ENCODE assay signal across 13 cellular contexts in the genomic region with DNA sequence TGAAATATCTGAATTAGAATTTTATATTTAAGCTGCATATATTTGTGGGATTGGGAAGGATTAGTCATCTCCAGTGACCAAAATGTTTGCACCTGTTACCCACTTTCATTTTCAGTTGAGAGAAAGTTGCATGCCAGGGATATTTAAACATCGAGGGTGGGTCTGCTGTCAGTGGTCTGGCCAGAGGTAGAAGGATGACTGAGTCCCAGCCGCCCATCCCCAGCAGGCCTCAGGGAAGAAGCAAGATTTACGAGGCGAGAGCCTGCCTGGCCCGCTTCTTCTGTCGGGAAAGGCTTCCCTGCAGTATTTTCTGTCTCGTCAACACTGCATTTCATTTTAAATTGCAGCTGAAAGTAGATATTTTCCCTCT. TPM values are rescaled to one million over a fixed set of nuclear protein-coding genes. Genes with fewer than 3 reads are reported as not detected.
A peak's percentile ranks its signal among the peaks of the same experiment; 100 is the strongest.
DNase-seq lines count a peak whose midpoint lies in the region; ATAC-seq lines count a peak whose summit lies in the region.
"Had no signal": no experiment of that assay in that cellular context is flagged by ENCODE, and none has a peak within 500 bp of the region (broad histone marks: within the 10 kb centered on the region; RNA-seq: fewer than 3 reads in every experiment).

No MANE protein-coding gene starts in this region.

- peaks cover 51% of the 10 kb centered on the region for H3K4me1 Mint-ChIP-seq in activated T-cell treated with anti-CD3 and anti-CD28 coated beads, Interleukin-2, amount 50 U/mL, for 4 hours (ENCODE audit: low read depth)
- peaks cover 45% of the 10 kb centered on the region for H3K4me1 Mint-ChIP-seq in stimulated activated memory B cell treated with anti-CD40 and anti-IgM and Interleukin-4, amounts not matched to agents 10 μg/mL and 1 μg/mL and 100 μg/mL, for 72 hours

- H3K36me3 ChIP-seq in iPS-15b (ENCODE audit: control insufficient read depth, insufficient read depth, low read length), result no peaks in the 10 kb centered on the region

- H3K4me1 ChIP-seq in iPS-15b (ENCODE audit: control insufficient read depth, insufficient read depth, low read length), result peaks cover 11% of the 10 kb centered on the region

- H3K9ac ChIP-seq in iPS-15b (ENCODE audit: low read depth, low read length), result no peak overlapping the region

- H3K27me3 ChIP-seq in iPS-15b (ENCODE audit: control insufficient read depth, insufficient read depth, low read length), result peaks cover 27% of the 10 kb centered on the region

- no peak for ATAC-seq in activated T-cell treated with anti-CD3 and anti-CD28 coated beads, Interleukin-2, amount 50 U/mL, for 4 hours
- ATAC-seq in stimulated activated memory B cell treated with anti-CD40 and anti-IgM and Interleukin-4, amounts not matched to agents 10 μg/mL and 1 μg/mL and 100 μg/mL, for 72 hours, result no peak
- ATAC-seq: activated CD4-positive, alpha-beta T cell treated with anti-CD3 and anti-CD28 coated beads for 36 hours had no signal

- peak overlapping the region; percentile 69 for H3K4me3 ChIP-seq in iPS-15b (ENCODE audit: low read depth, low read length)

- H3K27me3 Mint-ChIP-seq in activated T-cell treated with anti-CD3 and anti-CD28 coated beads, Interleukin-2, amount 50 U/mL, for 4 hours (ENCODE audit: low read depth), result peaks cover 2% of the 10 kb centered on the region
- peaks cover 38% of the 10 kb centered on the region for H3K27me3 Mint-ChIP-seq in stimulated activated memory B cell treated with anti-CD40 and anti-IgM and Interleukin-4, amounts not matched to agents 10 μg/mL and 1 μg/mL and 100 μg/mL, for 72 hours

- no peaks in the 10 kb centered on the region for H3K9me3 Mint-ChIP-seq in activated T-cell treated with anti-CD3 and anti-CD28 coated beads, Interleukin-2, amount 50 U/mL, for 4 hours
- H3K9me3 Mint-ChIP-seq in stimulated activated memory B cell treated with anti-CD40 and anti-IgM and Interleukin-4, amounts not matched to agents 10 μg/mL and 1 μg/mL and 100 μg/mL, for 72 hours, result no peaks in the 10 kb centered on the region

- no peak for DNase-seq in activated T-cell treated with anti-CD3 and anti-CD28 coated beads, Interleukin-2, amount 50 U/mL, for 4 hours
- DNase-seq in activated T-cell treated with anti-CD3 and anti-CD28 coated beads, Interleukin-2, amount 50 U/mL, for 1 hour, result no peak
- DNase-seq in RPMI7951 (ENCODE audit: low read depth), result peak; percentile 24
- no peak for DNase-seq in substantia nigra (lab: John Stamatoyannopoulos, UW)
- DNase-seq in NCI-H2107 treated with DMSO at 0.1 percent for 48 hours (lab: John Stamatoyannopoulos, UW; ENCODE audit: unreplicated experiment), result no peak
- no peak for DNase-seq in NCI-H187 (lab: John Stamatoyannopoulos, UW)
- DNase-seq: left ventricle myocardium superior, NCI-H1105 treated with DMSO at 0.1 percent for 48 hours, NCI-H226, trophoblast cell had no signal

- no peaks in the 10 kb centered on the region for H3K9me3 ChIP-seq in iPS-15b (ENCODE audit: control insufficient read depth, insufficient read depth, low read length)

- H3K27ac Mint-ChIP-seq in stimulated activated memory B cell treated with anti-CD40 and anti-IgM and Interleukin-4, amounts not matched to agents 10 μg/mL and 1 μg/mL and 100 μg/mL, for 72 hours, result no peak overlapping the region

- peak overlapping the region; percentile 67 for H3K4me3 Mint-ChIP-seq in activated T-cell treated with anti-CD3 and anti-CD28 coated beads, Interleukin-2, amount 50 U/mL, for 4 hours
- peak overlapping the region; percentile 73 for H3K4me3 Mint-ChIP-seq in stimulated activated memory B cell treated with anti-CD40 and anti-IgM and Interleukin-4, amounts not matched to agents 10 μg/mL and 1 μg/mL and 100 μg/mL, for 72 hours

- H3K27ac ChIP-seq in substantia nigra (ENCODE audit: low read depth, low read length, poor library complexity, severe bottlenecking), result no peak overlapping the region

- H3K36me3 Mint-ChIP-seq in activated T-cell treated with anti-CD3 and anti-CD28 coated beads, Interleukin-2, amount 50 U/mL, for 4 hours (ENCODE audit: insufficient read depth), result no peaks in the 10 kb centered on the region
- no peaks in the 10 kb centered on the region for H3K36me3 Mint-ChIP-seq in stimulated activated memory B cell treated with anti-CD40 and anti-IgM and Interleukin-4, amounts not matched to agents 10 μg/mL and 1 μg/mL and 100 μg/mL, for 72 hours

RNA-seq across cellular contexts. Expression of gene MAN1C1, which starts 1.4 kb away (rescaled TPM):
- total RNA-seq in activated T-cell treated with anti-CD3 and anti-CD28 coated beads, Interleukin-2, amount 50 U/mL, for 4 hours, result 1 to 10 TPM; 2.7 to 5.7 (median 3.1) TPM
- 1.6 and 2.8 TPM in 2 replicates for total RNA-seq in RPMI7951 (2014; rRNA removed; shearing (Covaris generic))
